In the genomic region with DNA sequence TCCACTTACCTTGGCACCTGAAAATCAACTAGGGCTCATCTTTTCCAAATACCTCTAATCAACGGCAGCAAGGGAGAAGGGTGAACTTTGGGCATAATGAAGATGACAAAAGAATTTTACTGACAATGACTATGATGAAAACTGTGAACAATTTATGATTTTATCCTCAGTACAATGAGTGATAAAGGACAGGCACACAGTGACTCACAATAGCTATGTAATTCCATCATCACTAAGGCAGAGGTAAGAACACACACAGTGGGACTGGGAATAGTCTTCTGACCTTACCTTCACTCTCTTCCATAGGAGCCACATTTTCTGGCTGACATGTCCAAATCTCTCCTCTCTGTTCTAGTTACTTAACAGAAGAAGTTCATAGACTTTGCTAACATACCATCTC, we compare ENCODE assay signal across 1 cellular context.
TF ChIP-seq lines count a peak whose summit lies in the region.

No MANE protein-coding gene starts in this region.

TF ChIP-seq in A549, 52 proteins besides CTCF, POLR2A, EP300 and RAD21 (continued from another document):
- TF ChIP-seq JUNB (IDR thresholded peaks at IDR 0.05) (no peak), KDM1A (IDR thresholded peaks at IDR 0.05; ENCODE audit: low read depth) (no peak), HOXB13 (CRISPR knock-in tag; IDR thresholded peaks at IDR 0.05; ENCODE audit: low read depth) (no peak), MYC (IDR thresholded peaks at IDR 0.05; ENCODE audit: borderline replicate concordance, low read length) (no peak), POLR2AphosphoS2 (conservative IDR thresholded peaks at IDR 0.05; ENCODE audit: low read length) (no peak), KDM5A (IDR thresholded peaks at IDR 0.05) (no peak)
- TF ChIP-seq, protein P1, sequence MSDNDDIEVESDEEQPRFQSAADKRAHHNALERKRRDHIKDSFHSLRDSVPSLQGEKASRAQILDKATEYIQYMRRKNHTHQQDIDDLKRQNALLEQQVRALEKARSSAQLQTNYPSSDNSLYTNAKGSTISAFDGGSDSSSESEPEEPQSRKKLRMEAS (IDR thresholded peaks at IDR 0.05) = no peak
